10 cellular contexts compared by ENCODE assay signal in genomic region chr5:1326903-1327756, GRCh38. TPM values are rescaled to one million over a fixed set of nuclear protein-coding genes. Genes with fewer than 3 reads are reported as not detected.
DNase-seq lines count a peak whose midpoint lies in the region; ATAC-seq and TF ChIP-seq lines count a peak whose summit lies in the region.
"Not testable (repeated sequence)": the region's sequence is repeated elsewhere in the genome, so short reads cannot be mapped to it uniquely, and the experiment has no call there.
"Had no signal": no experiment of that assay in that cellular context is flagged by ENCODE, and none has a peak within 500 bp of the region (broad histone marks: within the 10 kb centered on the region; RNA-seq: fewer than 3 reads in every experiment).

No MANE protein-coding gene starts in this region.

- peaks cover 71% of the 10 kb centered on the region for H3K36me3 Mint-ChIP-seq in activated B cell treated with CpG ODN at 0.5 μM for 24 hours (ENCODE audit: low read depth)

- in situ Hi-C loops in GM23248 (cut with MboI): not testable (repeated sequence)

- H3K4me2 ChIP-seq in GM23248 (ENCODE audit: unreplicated experiment): peak overlapping the region; percentile 35
- not testable (repeated sequence) for H3K4me2 ChIP-seq in MM.1S (ENCODE audit: low read depth, low read length); parathyroid adenoma (ENCODE audit: low read length)

- H3K79me2 ChIP-seq in GM23248 (ENCODE audit: insufficient read depth); parathyroid adenoma: not testable (repeated sequence)
- peaks cover 97% of the 10 kb centered on the region for H3K79me2 ChIP-seq in MM.1S (ENCODE audit: low read length)

- not testable (repeated sequence) for TF ChIP-seq CTCF in MM.1S (IDR thresholded peaks at IDR 0.05; ENCODE audit: low read length); activated B cell treated with CpG ODN at 0.5 μM for 24 hours (IDR thresholded peaks at IDR 0.05); breast epithelium (IDR thresholded peaks at IDR 0.05); parathyroid adenoma (IDR thresholded peaks at IDR 0.05)

- H3K36me3 ChIP-seq in GM23248 (ENCODE audit: low read depth); breast epithelium; parathyroid adenoma (ENCODE audit: control insufficient read depth, insufficient read depth, low read length): not testable (repeated sequence)
- peaks cover 59% of the 10 kb centered on the region for H3K36me3 ChIP-seq in MM.1S (replicated peaks; ENCODE audit: insufficient read depth, low read length)

- not testable (repeated sequence) for H3K4me3 Mint-ChIP-seq in activated B cell treated with CpG ODN at 0.5 μM for 24 hours

- not testable (repeated sequence) for H3K4me1 Mint-ChIP-seq in activated B cell treated with CpG ODN at 0.5 μM for 24 hours

- intact Hi-C loops in activated B cell treated with CpG ODN at 0.5 μM for 24 hours (cut with micrococcal nuclease); breast epithelium (cut with DNase I; ENCODE audit: low total_unique reads): not testable (repeated sequence)

- H3F3A ChIP-seq in GM23248 (ENCODE audit: insufficient read depth) (peaks cover 40% of the 10 kb centered on the region), MM.1S (ENCODE audit: insufficient read depth, low read length) (peaks cover 66% of the 10 kb centered on the region)

- CTCF ChIA-PET in activated B cell treated with CpG ODN at 0.5 μM for 24 hours (lab: Charles Lee): not testable (repeated sequence)

- H3K27ac Mint-ChIP-seq in activated B cell treated with CpG ODN at 0.5 μM for 24 hours: not testable (repeated sequence)

- H4K20me1 ChIP-seq in GM23248 (ENCODE audit: insufficient read depth): not testable (repeated sequence)
- peaks cover 16% of the 10 kb centered on the region for H4K20me1 ChIP-seq in MM.1S (ENCODE audit: insufficient read depth, low read length)

- not testable (repeated sequence) for TF ChIP-seq POLR2A in breast epithelium (IDR thresholded peaks at IDR 0.05)

- H3K27me3 Mint-ChIP-seq in activated B cell treated with CpG ODN at 0.5 μM for 24 hours: not testable (repeated sequence)

- H3K9me3 Mint-ChIP-seq in activated B cell treated with CpG ODN at 0.5 μM for 24 hours: not testable (repeated sequence)

- DNase-seq in A172 (ENCODE audit: low spot score) (peak; percentile 87), GM23248 (peak; percentile 41), activated B cell treated with CpG ODN at 0.5 μM for 24 hours (peak; percentile 5), breast epithelium (ENCODE audit: low spot score in 2 of 2) (peak in 1 of 2 donors; percentile 44), fibroblast of gingiva (ENCODE audit: low read depth) (peak; percentile 71), kidney tubule cell (ENCODE audit: low spot score) (peak; percentile 41)
- DNase-seq in MM.1S: not testable (repeated sequence)

- not testable (repeated sequence) for H3K27me3 ChIP-seq in GM23248 (replicated peaks; ENCODE audit: insufficient read depth); MM.1S (replicated peaks; ENCODE audit: insufficient read depth, low read length); breast epithelium; parathyroid adenoma (ENCODE audit: control insufficient read depth, insufficient read depth, low read length)

- POLR2A ChIA-PET in activated B cell treated with CpG ODN at 0.5 μM for 24 hours (lab: Charles Lee): interaction anchor here (1.1 kb wide), 1 partner anchor 9 kb away, joined by 3 read pairs; no protein-coding TSS in a partner anchor

- WGBS in GM23248 (ENCODE audit: low coverage in 1 of 2, low lambda C conversion rate in 2 of 2, missing lambda C conversion rate in 2 of 2), 2 experiments: 6 to 7% methylated on average over 3 to 5 of the region's 5 CpGs

- not testable (repeated sequence) for H3K9me2 ChIP-seq in GM23248 (ENCODE audit: insufficient read depth); MM.1S (replicated peaks; ENCODE audit: insufficient read depth, low read length)

- not testable (repeated sequence) for H2AFZ ChIP-seq in GM23248; MM.1S (ENCODE audit: low read length); parathyroid adenoma

- H3K4me3 ChIP-seq in GM23248; MM.1S (ENCODE audit: low read length); parathyroid adenoma (ENCODE audit: low read depth, low read length): not testable (repeated sequence)
- peak overlapping the region in 1 of 3 donors; percentile 5 for H3K4me3 ChIP-seq in breast epithelium

- H3K9ac ChIP-seq in GM23248; MM.1S (ENCODE audit: low read length); parathyroid adenoma: not testable (repeated sequence)

- not testable (repeated sequence) for ATAC-seq in activated B cell treated with CpG ODN at 0.5 μM for 24 hours (ENCODE audit: low read depth)

- H3K4me1 ChIP-seq in GM23248 (ENCODE audit: insufficient read depth); breast epithelium; parathyroid adenoma: not testable (repeated sequence)
- H3K4me1 ChIP-seq in MM.1S (ENCODE audit: low read length): peaks cover 47% of the 10 kb centered on the region

- H3K27ac ChIP-seq in GM23248 (peak overlapping the region; percentile 69), MM.1S (ENCODE audit: low read length) (peak overlapping the region; percentile 25; the same call in 1 of the 2 replicates), breast epithelium (peak overlapping the region; percentile 65 to 74), parathyroid adenoma (peak overlapping the region; percentile 32)

- not testable (repeated sequence) for H3K9me3 ChIP-seq in GM23248 (ENCODE audit: low read depth); MM.1S (replicated peaks; ENCODE audit: insufficient read depth, low read length); breast epithelium; parathyroid adenoma (ENCODE audit: control insufficient read depth, low read length)

RNA-seq across cellular contexts. Expression of gene CLPTM1L, which starts 17.8 kb away (rescaled TPM):
- 271 and 287 TPM in 2 replicates for total RNA-seq in A172 (2014; rRNA removed; shearing (Covaris generic))
- total RNA-seq in GM23248 (2014; rRNA removed; shearing (Covaris generic)): 132 and 135 TPM in 2 replicates
- 25.6 and 28.3 TPM in 2 replicates for polyA plus RNA-seq in GM23248 (2016; fragmentation: Nextera tagmentation; extraction: Ambion mirVana)
- 87.5 and 100 TPM in 2 replicates for total RNA-seq in activated B cell treated with CpG ODN at 0.5 μM for 24 hours
- 100 to 1,000 TPM in 2 of 3 donors, 10 to 100 TPM in 1; 94.0 to 121 (median 107) TPM for total RNA-seq in breast epithelium

RNA-seq across cellular contexts. Expression of gene TERT, which starts 32.3 kb away (rescaled TPM):
- 0.95 and 5.2 TPM in 2 replicates for total RNA-seq in A172 (2014; rRNA removed; shearing (Covaris generic))
- not detected in 2 replicates for total RNA-seq in GM23248 (2014; rRNA removed; shearing (Covaris generic))
- not detected in 2 replicates for polyA plus RNA-seq in GM23248 (2016; fragmentation: Nextera tagmentation; extraction: Ambion mirVana)
- total RNA-seq in activated B cell treated with CpG ODN at 0.5 μM for 24 hours (0.22 and 0.35 TPM in 2 replicates), breast epithelium (under 1 TPM in 1 of 3 donors, not detected in 2; under 0.01 TPM)
- total RNA-seq: ureter had no signal
- polyA plus RNA-seq: CD8-positive, alpha-beta memory T cell had no signal
